ENCODE assay signal across 1 cellular context in the genomic region with DNA sequence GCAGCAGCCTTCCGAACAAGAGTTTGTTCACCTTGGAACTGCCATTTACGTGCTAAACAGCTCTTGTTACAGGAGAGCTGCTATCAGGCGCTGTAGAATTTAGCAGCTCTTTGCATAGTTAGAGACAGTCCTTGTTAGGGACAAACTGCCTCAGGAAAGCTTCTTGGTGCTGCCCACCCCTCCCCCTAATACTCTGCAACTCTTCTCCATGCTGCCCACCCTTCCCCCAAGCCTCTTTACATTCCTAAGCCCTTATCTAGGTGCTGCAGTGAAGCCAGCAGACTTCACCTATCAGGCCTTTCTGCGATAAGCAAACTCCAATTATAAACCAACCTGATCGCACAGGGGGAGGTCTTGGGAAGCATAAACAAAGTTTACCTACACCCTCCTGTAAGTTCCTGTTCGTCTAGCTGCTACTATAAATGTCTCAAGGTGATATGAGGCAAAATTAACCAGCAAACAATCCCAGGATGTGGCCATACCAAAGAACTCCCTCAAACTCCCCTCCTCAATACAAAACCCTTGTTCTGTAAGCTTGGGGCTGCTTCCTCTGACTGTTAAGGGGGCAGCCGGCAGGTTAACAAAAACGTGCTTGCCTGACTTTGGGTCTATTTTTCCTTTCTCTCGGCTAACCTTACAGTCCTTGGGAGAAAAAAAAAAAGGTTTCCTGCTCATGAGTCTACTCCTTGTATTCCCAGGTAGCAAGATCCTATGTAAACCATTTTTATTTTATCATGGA.
TF ChIP-seq lines count a peak whose summit lies in the region.

No MANE protein-coding gene starts in this region.

TF ChIP-seq in K562, 482 proteins besides CTCF, POLR2A, EP300 and RAD21 (continued from another document and continues in another):
- TF ChIP-seq, protein P1, sequence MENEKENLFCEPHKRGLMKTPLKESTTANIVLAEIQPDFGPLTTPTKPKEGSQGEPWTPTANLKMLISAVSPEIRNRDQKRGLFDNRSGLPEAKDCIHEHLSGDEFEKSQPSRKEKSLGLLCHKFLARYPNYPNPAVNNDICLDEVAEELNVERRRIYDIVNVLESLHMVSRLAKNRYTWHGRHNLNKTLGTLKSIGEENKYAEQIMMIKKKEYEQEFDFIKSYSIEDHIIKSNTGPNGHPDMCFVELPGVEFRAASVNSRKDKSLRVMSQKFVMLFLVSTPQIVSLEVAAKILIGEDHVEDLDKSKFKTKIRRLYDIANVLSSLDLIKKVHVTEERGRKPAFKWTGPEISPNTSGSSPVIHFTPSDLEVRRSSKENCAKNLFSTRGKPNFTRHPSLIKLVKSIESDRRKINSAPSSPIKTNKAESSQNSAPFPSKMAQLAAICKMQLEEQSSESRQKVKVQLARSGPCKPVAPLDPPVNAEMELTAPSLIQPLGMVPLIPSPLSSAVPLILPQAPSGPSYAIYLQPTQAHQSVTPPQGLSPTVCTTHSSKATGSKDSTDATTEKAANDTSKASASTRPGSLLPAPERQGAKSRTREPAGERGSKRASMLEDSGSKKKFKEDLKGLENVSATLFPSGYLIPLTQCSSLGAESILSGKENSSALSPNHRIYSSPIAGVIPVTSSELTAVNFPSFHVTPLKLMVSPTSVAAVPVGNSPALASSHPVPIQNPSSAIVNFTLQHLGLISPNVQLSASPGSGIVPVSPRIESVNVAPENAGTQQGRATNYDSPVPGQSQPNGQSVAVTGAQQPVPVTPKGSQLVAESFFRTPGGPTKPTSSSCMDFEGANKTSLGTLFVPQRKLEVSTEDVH (IDR thresholded peaks at IDR 0.05; ENCODE audit: low read depth, partially characterized antibody) = no peak
- TF ChIP-seq CUX1 (CRISPR knock-in tag; IDR thresholded peaks at IDR 0.05) = no peak
- no peak for TF ChIP-seq ZNF431 (CRISPR knock-in tag; IDR thresholded peaks at IDR 0.05)
- TF ChIP-seq JUND (IDR thresholded peaks at IDR 0.05; ENCODE audit: borderline replicate concordance, low read depth, low read length) = peak; percentile 69; the same call in 1 of the 2 replicates
- TF ChIP-seq JUND (tag; IDR thresholded peaks at IDR 0.05; ENCODE audit: borderline replicate concordance, low read depth, low read length) = peak; percentile 44; the same call in 1 of the 3 replicates
- TF ChIP-seq HNRNPLL (IDR thresholded peaks at IDR 0.05; ENCODE audit: low read depth, low read length, poor library complexity, severe bottlenecking) = no peak
- no peak for TF ChIP-seq KLF10 (CRISPR knock-in tag; IDR thresholded peaks at IDR 0.05)
- TF ChIP-seq, protein P2, sequence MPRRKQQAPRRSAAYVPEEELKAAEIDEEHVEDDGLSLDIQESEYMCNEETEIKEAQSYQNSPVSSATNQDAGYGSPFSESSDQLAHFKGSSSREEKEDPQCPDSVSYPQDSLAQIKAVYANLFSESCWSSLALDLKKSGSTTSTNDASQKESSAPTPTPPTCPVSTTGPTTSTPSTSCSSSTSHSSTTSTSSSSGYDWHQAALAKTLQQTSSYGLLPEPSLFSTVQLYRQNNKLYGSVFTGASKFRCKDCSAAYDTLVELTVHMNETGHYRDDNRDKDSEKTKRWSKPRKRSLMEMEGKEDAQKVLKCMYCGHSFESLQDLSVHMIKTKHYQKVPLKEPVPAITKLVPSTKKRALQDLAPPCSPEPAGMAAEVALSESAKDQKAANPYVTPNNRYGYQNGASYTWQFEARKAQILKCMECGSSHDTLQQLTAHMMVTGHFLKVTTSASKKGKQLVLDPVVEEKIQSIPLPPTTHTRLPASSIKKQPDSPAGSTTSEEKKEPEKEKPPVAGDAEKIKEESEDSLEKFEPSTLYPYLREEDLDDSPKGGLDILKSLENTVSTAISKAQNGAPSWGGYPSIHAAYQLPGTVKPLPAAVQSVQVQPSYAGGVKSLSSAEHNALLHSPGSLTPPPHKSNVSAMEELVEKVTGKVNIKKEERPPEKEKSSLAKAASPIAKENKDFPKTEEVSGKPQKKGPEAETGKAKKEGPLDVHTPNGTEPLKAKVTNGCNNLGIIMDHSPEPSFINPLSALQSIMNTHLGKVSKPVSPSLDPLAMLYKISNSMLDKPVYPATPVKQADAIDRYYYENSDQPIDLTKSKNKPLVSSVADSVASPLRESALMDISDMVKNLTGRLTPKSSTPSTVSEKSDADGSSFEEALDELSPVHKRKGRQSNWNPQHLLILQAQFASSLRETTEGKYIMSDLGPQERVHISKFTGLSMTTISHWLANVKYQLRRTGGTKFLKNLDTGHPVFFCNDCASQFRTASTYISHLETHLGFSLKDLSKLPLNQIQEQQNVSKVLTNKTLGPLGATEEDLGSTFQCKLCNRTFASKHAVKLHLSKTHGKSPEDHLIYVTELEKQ (CRISPR knock-in tag; IDR thresholded peaks at IDR 0.05) = no peak
- peak; percentile 98 for TF ChIP-seq DPF2 (IDR thresholded peaks at IDR 0.05)
- no peak for TF ChIP-seq POLR3A (IDR thresholded peaks at IDR 0.05; ENCODE audit: borderline replicate concordance, extremely low read depth, insufficient read depth, insufficient read length)
- TF ChIP-seq THAP7 (CRISPR knock-in tag; IDR thresholded peaks at IDR 0.05) = no peak
- TF ChIP-seq FIP1L1 (IDR thresholded peaks at IDR 0.05; ENCODE audit: low read depth, low read length, poor library complexity, severe bottlenecking) = no peak
- TF ChIP-seq SMAD4 (CRISPR knock-in tag; conservative IDR thresholded peaks at IDR 0.05) = peak; percentile 75
- no peak for TF ChIP-seq ZBTB5 (IDR thresholded peaks at IDR 0.05)
- no peak for TF ChIP-seq ZNF436 (CRISPR knock-in tag; IDR thresholded peaks at IDR 0.05)
- peak; percentile 38 for TF ChIP-seq BRD9 (IDR thresholded peaks at IDR 0.05; ENCODE audit: low read depth, partially characterized antibody)
- no peak; the same call in 1 of the 2 replicates for TF ChIP-seq MYBL2 (IDR thresholded peaks at IDR 0.05; ENCODE audit: low read depth)
- no peak for TF ChIP-seq MYBL2 (CRISPR knock-in tag; IDR thresholded peaks at IDR 0.05; ENCODE audit: borderline replicate concordance)
- no peak for TF ChIP-seq STAT5B (CRISPR knock-in tag; IDR thresholded peaks at IDR 0.05)
- TF ChIP-seq MIER1 (IDR thresholded peaks at IDR 0.05; ENCODE audit: low read depth) = no peak
- TF ChIP-seq, protein P3, sequence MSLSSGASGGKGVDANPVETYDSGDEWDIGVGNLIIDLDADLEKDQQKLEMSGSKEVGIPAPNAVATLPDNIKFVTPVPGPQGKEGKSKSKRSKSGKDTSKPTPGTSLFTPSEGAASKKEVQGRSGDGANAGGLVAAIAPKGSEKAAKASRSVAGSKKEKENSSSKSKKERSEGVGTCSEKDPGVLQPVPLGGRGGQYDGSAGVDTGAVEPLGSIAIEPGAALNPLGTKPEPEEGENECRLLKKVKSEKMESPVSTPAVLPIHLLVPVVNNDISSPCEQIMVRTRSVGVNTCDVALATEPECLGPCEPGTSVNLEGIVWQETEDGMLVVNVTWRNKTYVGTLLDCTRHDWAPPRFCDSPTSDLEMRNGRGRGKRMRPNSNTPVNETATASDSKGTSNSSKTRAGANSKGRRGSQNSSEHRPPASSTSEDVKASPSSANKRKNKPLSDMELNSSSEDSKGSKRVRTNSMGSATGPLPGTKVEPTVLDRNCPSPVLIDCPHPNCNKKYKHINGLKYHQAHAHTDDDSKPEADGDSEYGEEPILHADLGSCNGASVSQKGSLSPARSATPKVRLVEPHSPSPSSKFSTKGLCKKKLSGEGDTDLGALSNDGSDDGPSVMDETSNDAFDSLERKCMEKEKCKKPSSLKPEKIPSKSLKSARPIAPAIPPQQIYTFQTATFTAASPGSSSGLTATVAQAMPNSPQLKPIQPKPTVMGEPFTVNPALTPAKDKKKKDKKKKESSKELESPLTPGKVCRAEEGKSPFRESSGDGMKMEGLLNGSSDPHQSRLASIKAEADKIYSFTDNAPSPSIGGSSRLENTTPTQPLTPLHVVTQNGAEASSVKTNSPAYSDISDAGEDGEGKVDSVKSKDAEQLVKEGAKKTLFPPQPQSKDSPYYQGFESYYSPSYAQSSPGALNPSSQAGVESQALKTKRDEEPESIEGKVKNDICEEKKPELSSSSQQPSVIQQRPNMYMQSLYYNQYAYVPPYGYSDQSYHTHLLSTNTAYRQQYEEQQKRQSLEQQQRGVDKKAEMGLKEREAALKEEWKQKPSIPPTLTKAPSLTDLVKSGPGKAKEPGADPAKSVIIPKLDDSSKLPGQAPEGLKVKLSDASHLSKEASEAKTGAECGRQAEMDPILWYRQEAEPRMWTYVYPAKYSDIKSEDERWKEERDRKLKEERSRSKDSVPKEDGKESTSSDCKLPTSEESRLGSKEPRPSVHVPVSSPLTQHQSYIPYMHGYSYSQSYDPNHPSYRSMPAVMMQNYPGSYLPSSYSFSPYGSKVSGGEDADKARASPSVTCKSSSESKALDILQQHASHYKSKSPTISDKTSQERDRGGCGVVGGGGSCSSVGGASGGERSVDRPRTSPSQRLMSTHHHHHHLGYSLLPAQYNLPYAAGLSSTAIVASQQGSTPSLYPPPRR (CRISPR knock-in tag; IDR thresholded peaks at IDR 0.05; ENCODE audit: borderline replicate concordance) = no peak
- peak; percentile 95 for TF ChIP-seq TAL1 (IDR thresholded peaks at IDR 0.05)
- no peak for TF ChIP-seq GTF2E2 (tag; IDR thresholded peaks at IDR 0.05)
- peak; percentile 67; the same call in 1 of the 2 replicates for TF ChIP-seq ZNF584 (CRISPR knock-in tag; IDR thresholded peaks at IDR 0.05; ENCODE audit: low read depth)
- TF ChIP-seq ZNF707 (CRISPR knock-in tag; conservative IDR thresholded peaks at IDR 0.05) = no peak
- no peak for TF ChIP-seq LCOR (CRISPR knock-in tag; IDR thresholded peaks at IDR 0.05)
- TF ChIP-seq JUN (IDR thresholded peaks at IDR 0.05; ENCODE audit: borderline replicate concordance, low read depth, low read length) = no peak; the same call in 1 of the 2 replicates
- no peak for TF ChIP-seq JUN (CRISPR knock-in tag; IDR thresholded peaks at IDR 0.05; ENCODE audit: borderline replicate concordance)
- TF ChIP-seq, protein P4, sequence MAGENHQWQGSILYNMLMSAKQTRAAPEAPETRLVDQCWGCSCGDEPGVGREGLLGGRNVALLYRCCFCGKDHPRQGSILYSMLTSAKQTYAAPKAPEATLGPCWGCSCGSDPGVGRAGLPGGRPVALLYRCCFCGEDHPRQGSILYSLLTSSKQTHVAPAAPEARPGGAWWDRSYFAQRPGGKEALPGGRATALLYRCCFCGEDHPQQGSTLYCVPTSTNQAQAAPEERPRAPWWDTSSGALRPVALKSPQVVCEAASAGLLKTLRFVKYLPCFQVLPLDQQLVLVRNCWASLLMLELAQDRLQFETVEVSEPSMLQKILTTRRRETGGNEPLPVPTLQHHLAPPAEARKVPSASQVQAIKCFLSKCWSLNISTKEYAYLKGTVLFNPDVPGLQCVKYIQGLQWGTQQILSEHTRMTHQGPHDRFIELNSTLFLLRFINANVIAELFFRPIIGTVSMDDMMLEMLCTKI (IDR thresholded peaks at IDR 0.05; ENCODE audit: partially characterized antibody) = no peak
- TF ChIP-seq XRCC3 (IDR thresholded peaks at IDR 0.05) = no peak
- TF ChIP-seq ZNF695 (CRISPR knock-in tag; IDR thresholded peaks at IDR 0.05) = no peak
